In the genomic region with DNA sequence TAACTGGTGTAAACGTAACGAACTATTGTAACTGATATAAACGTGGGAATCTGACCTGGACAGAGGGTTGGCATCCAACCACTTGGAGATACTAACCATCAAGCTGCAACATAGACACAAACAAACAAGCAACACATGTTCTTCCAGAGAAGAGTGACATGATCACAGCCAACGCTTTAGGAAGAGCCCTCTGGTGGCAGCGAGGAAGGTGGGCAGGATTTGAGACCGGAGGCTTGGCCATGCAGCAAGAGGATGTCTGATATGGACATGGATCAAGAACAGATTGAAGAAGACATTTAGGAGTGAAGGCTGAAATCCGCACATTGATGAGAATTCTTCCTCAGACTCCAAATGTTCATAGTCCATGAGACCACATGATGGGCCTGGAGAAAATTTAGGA, we compare ENCODE assay signal across 9 cellular contexts. TPM values are rescaled to one million over a fixed set of nuclear protein-coding genes. Genes with fewer than 3 reads are reported as not detected.
DNase-seq lines count a peak whose midpoint lies in the region; ATAC-seq and TF ChIP-seq lines count a peak whose summit lies in the region.
"Had no signal": no experiment of that assay in that cellular context is flagged by ENCODE, and none has a peak within 500 bp of the region (broad histone marks: within the 10 kb centered on the region; RNA-seq: fewer than 3 reads in every experiment).

No MANE protein-coding gene starts in this region.

- H3K4me3 ChIP-seq in Peyer's patch (no peak overlapping the region), fibroblast of the aortic adventitia (ENCODE audit: low read depth, low read length) (no peak overlapping the region)

- DNase-seq in stimulated activated CD4-positive, alpha-beta T cell treated with anti-CD3 and anti-CD28 coated beads, Interleukin-4, amount 100 ng/mL, for 24 hours, result peak; percentile 11
- no peak for DNase-seq in stimulated activated CD4-positive, alpha-beta T cell treated with anti-CD3 and anti-CD28 coated beads, Interleukin-1b, Interleukin-23, amount 100 ng/mL, for 48 hours
- DNase-seq in Peyer's patch, result no peak
- DNase-seq in fibroblast of the aortic adventitia (ENCODE audit: low read depth), result peak; percentile 41
- no peak for DNase-seq in stimulated activated effector memory CD8-positive, alpha-beta T cell treated with anti-CD3 and anti-CD28 coated beads, Interleukin-12 subunit alpha, Interleukin-12 subunit beta, amount 100 ng/mL, for 72 hours (ENCODE audit: low spot score in 2 of 2)
- no peak for DNase-seq in activated T-helper 1 cell treated with anti-CD3 and anti-CD28 coated beads, Interleukin-12 subunit alpha, Interleukin-12 subunit beta, Interleukin-2, Interleukin-4 antibody, amounts not matched to agents 30 ng/mL and 10 ng/mL and 1 ng/mL, durations not matched to agents 14 hours and 24 hours and 36 hours (ENCODE audit: low spot score)
- DNase-seq: activated naive CD8-positive, alpha-beta T cell treated with anti-CD3 and anti-CD28 coated beads, Interleukin-2, amount 10 ng/mL, durations not matched to agents 7 days and 5 days had no signal

- H3K4me1 ChIP-seq in Peyer's patch, result no peaks in the 10 kb centered on the region

- intact Hi-C loops in activated T-helper 1 cell treated with anti-CD3 and anti-CD28 coated beads, Interleukin-12 subunit alpha, Interleukin-12 subunit beta, Interleukin-2, Interleukin-4 antibody, amounts not matched to agents 30 ng/mL and 10 ng/mL and 1 ng/mL, durations not matched to agents 14 hours and 24 hours and 36 hours (cut with micrococcal nuclease), result loop anchor here (2.0 kb wide), 1 partner anchor 172 kb away; no protein-coding TSS in a partner anchor

- no peak overlapping the region for H3K27ac ChIP-seq in Peyer's patch

- peak; percentile 40 for ATAC-seq in stimulated activated effector memory CD8-positive, alpha-beta T cell treated with anti-CD3 and anti-CD28 coated beads, Interleukin-12 subunit alpha, Interleukin-12 subunit beta, amount 100 ng/mL, for 72 hours
- ATAC-seq in HG03159 (IDR thresholded peaks at IDR 0.05; ENCODE audit: unreplicated experiment) (no peak), GM18867 (IDR thresholded peaks at IDR 0.05; ENCODE audit: unreplicated experiment) (no peak)

- H3K27me3 Mint-ChIP-seq in activated T-helper 1 cell treated with anti-CD3 and anti-CD28 coated beads, Interleukin-12 subunit alpha, Interleukin-12 subunit beta, Interleukin-2, Interleukin-4 antibody, amounts not matched to agents 30 ng/mL and 10 ng/mL and 1 ng/mL, durations not matched to agents 14 hours and 24 hours and 36 hours (ENCODE audit: insufficient read depth), result no peaks in the 10 kb centered on the region

- no peak overlapping the region for H3K27ac Mint-ChIP-seq in stimulated activated effector memory CD8-positive, alpha-beta T cell treated with anti-CD3 and anti-CD28 coated beads, Interleukin-12 subunit alpha, Interleukin-12 subunit beta, amount 100 ng/mL, for 72 hours
- no peak overlapping the region for H3K27ac Mint-ChIP-seq in activated T-helper 1 cell treated with anti-CD3 and anti-CD28 coated beads, Interleukin-12 subunit alpha, Interleukin-12 subunit beta, Interleukin-2, Interleukin-4 antibody, amounts not matched to agents 30 ng/mL and 10 ng/mL and 1 ng/mL, durations not matched to agents 14 hours and 24 hours and 36 hours
- H3K27ac Mint-ChIP-seq: activated naive CD8-positive, alpha-beta T cell treated with anti-CD3 and anti-CD28 coated beads, Interleukin-2, amount 10 ng/mL, durations not matched to agents 7 days and 5 days had no signal

- H3K36me3 ChIP-seq in Peyer's patch, result no peaks in the 10 kb centered on the region

- no peaks in the 10 kb centered on the region for H3K36me3 Mint-ChIP-seq in stimulated activated effector memory CD8-positive, alpha-beta T cell treated with anti-CD3 and anti-CD28 coated beads, Interleukin-12 subunit alpha, Interleukin-12 subunit beta, amount 100 ng/mL, for 72 hours
- no peaks in the 10 kb centered on the region for H3K36me3 Mint-ChIP-seq in activated T-helper 1 cell treated with anti-CD3 and anti-CD28 coated beads, Interleukin-12 subunit alpha, Interleukin-12 subunit beta, Interleukin-2, Interleukin-4 antibody, amounts not matched to agents 30 ng/mL and 10 ng/mL and 1 ng/mL, durations not matched to agents 14 hours and 24 hours and 36 hours (ENCODE audit: low read depth)
- H3K36me3 Mint-ChIP-seq: activated naive CD8-positive, alpha-beta T cell treated with anti-CD3 and anti-CD28 coated beads, Interleukin-2, amount 10 ng/mL, durations not matched to agents 7 days and 5 days had no signal

- H3K9me3 ChIP-seq in Peyer's patch, result no peaks in the 10 kb centered on the region

- no peaks in the 10 kb centered on the region for H3K27me3 ChIP-seq in Peyer's patch

- H3K9me3 Mint-ChIP-seq in stimulated activated effector memory CD8-positive, alpha-beta T cell treated with anti-CD3 and anti-CD28 coated beads, Interleukin-12 subunit alpha, Interleukin-12 subunit beta, amount 100 ng/mL, for 72 hours, result no peaks in the 10 kb centered on the region
- no peaks in the 10 kb centered on the region for H3K9me3 Mint-ChIP-seq in activated T-helper 1 cell treated with anti-CD3 and anti-CD28 coated beads, Interleukin-12 subunit alpha, Interleukin-12 subunit beta, Interleukin-2, Interleukin-4 antibody, amounts not matched to agents 30 ng/mL and 10 ng/mL and 1 ng/mL, durations not matched to agents 14 hours and 24 hours and 36 hours
- H3K9me3 Mint-ChIP-seq: activated naive CD8-positive, alpha-beta T cell treated with anti-CD3 and anti-CD28 coated beads, Interleukin-2, amount 10 ng/mL, durations not matched to agents 7 days and 5 days had no signal

- H3K4me1 Mint-ChIP-seq in stimulated activated effector memory CD8-positive, alpha-beta T cell treated with anti-CD3 and anti-CD28 coated beads, Interleukin-12 subunit alpha, Interleukin-12 subunit beta, amount 100 ng/mL, for 72 hours, result no peaks in the 10 kb centered on the region
- peaks cover 5% of the 10 kb centered on the region for H3K4me1 Mint-ChIP-seq in activated T-helper 1 cell treated with anti-CD3 and anti-CD28 coated beads, Interleukin-12 subunit alpha, Interleukin-12 subunit beta, Interleukin-2, Interleukin-4 antibody, amounts not matched to agents 30 ng/mL and 10 ng/mL and 1 ng/mL, durations not matched to agents 14 hours and 24 hours and 36 hours (ENCODE audit: low read depth)

- no peak overlapping the region for H3K4me3 Mint-ChIP-seq in stimulated activated effector memory CD8-positive, alpha-beta T cell treated with anti-CD3 and anti-CD28 coated beads, Interleukin-12 subunit alpha, Interleukin-12 subunit beta, amount 100 ng/mL, for 72 hours
- no peak overlapping the region for H3K4me3 Mint-ChIP-seq in activated T-helper 1 cell treated with anti-CD3 and anti-CD28 coated beads, Interleukin-12 subunit alpha, Interleukin-12 subunit beta, Interleukin-2, Interleukin-4 antibody, amounts not matched to agents 30 ng/mL and 10 ng/mL and 1 ng/mL, durations not matched to agents 14 hours and 24 hours and 36 hours
- H3K4me3 Mint-ChIP-seq: activated naive CD8-positive, alpha-beta T cell treated with anti-CD3 and anti-CD28 coated beads, Interleukin-2, amount 10 ng/mL, durations not matched to agents 7 days and 5 days had no signal

- peak in 4 of 6 experiments; percentile 20 to 33 (median 27) for TF ChIP-seq CTCF in Peyer's patch (IDR thresholded peaks at IDR 0.05)
- TF ChIP-seq CTCF in fibroblast of the aortic adventitia (IDR thresholded peaks at IDR 0.05; ENCODE audit: insufficient read depth, low read length), result peak; percentile 65

- no peak for TF ChIP-seq POLR2A in Peyer's patch (IDR thresholded peaks at IDR 0.05)

RNA-seq across cellular contexts. Expression of gene TNRC6A, which starts 40.3 kb away (rescaled TPM):
- 100 to 1,000 TPM in 2 of 4 donors, 10 to 100 TPM in 2; 47.3 to 316 (median 85.5) TPM for total RNA-seq in Peyer's patch
- total RNA-seq in fibroblast of the aortic adventitia (ENCODE audit: low replicate concordance), result 29.0 and 32.2 TPM in 2 replicates
- 57.8 and 60.9 TPM in 2 replicates for total RNA-seq in activated T-helper 1 cell treated with anti-CD3 and anti-CD28 coated beads, Interleukin-12 subunit alpha, Interleukin-12 subunit beta, Interleukin-2, Interleukin-4 antibody, amounts not matched to agents 30 ng/mL and 10 ng/mL and 1 ng/mL, durations not matched to agents 14 hours and 24 hours and 36 hours

Comparison
In these comparisons a context has a peak if more than half of its experiments do, and no peak if none do; other contexts are left out.
1. DNase-seq: peak in stimulated activated CD4-positive, alpha-beta T cell treated with anti-CD3 and anti-CD28 coated beads, Interleukin-4, amount 100 ng/mL, for 24 hours (single experiment) and fibroblast of the aortic adventitia (single experiment); none in stimulated activated CD4-positive, alpha-beta T cell treated with anti-CD3 and anti-CD28 coated beads, Interleukin-1b, Interleukin-23, amount 100 ng/mL, for 48 hours (single experiment), Peyer's patch (0 of 3), stimulated activated effector memory CD8-positive, alpha-beta T cell treated with anti-CD3 and anti-CD28 coated beads, Interleukin-12 subunit alpha, Interleukin-12 subunit beta, amount 100 ng/mL, for 72 hours (0 of 2) and activated T-helper 1 cell treated with anti-CD3 and anti-CD28 coated beads, Interleukin-12 subunit alpha, Interleukin-12 subunit beta, Interleukin-2, Interleukin-4 antibody, amounts not matched to agents 30 ng/mL and 10 ng/mL and 1 ng/mL, durations not matched to agents 14 hours and 24 hours and 36 hours (single experiment).